ENCODE assay signal across 8 cellular contexts in genomic region chr6:142943746-142944125, GRCh38. TPM values are rescaled to one million over a fixed set of nuclear protein-coding genes. Genes with fewer than 3 reads are reported as not detected.
DNase-seq lines count a peak whose midpoint lies in the region; ATAC-seq and TF ChIP-seq lines count a peak whose summit lies in the region.

No MANE protein-coding gene starts in this region.

- H3K9me3 Mint-ChIP-seq in activated T-cell treated with anti-CD3 and anti-CD28 coated beads, Interleukin-2, amount 50 U/mL, for 72 hours = no peaks in the 10 kb centered on the region
- no peaks in the 10 kb centered on the region for H3K9me3 Mint-ChIP-seq in progenitor cell of endocrine pancreas (ENCODE audit: low read depth)

- peak; percentile 43 for DNase-seq in M059J (ENCODE audit: low read depth)
- peak; percentile 23 to 38 for DNase-seq in activated T-cell treated with anti-CD3 and anti-CD28 coated beads, Interleukin-2, amount 50 U/mL, for 72 hours
- DNase-seq in fibroblast of pulmonary artery (ENCODE audit: low read depth) = peak; percentile 70
- no peak for DNase-seq in progenitor cell of endocrine pancreas (ENCODE audit: low spot score, unreplicated experiment)
- DNase-seq in T1000 (lab: John Stamatoyannopoulos, UW) = no peak
- DNase-seq in NCI-H1694 (lab: John Stamatoyannopoulos, UW) = no peak

- TF ChIP-seq CTCF in fibroblast of pulmonary artery (IDR thresholded peaks at IDR 0.05; ENCODE audit: low read length, missing control alignments) (no peak), progenitor cell of endocrine pancreas (IDR thresholded peaks at IDR 0.05; ENCODE audit: unreplicated experiment) (no peak)

- peak overlapping the region; percentile 87 to 100 (median 96) for H3K9ac ChIP-seq in BLaER1 treated with 17β-estradiol and CSF1 and Interleukin-3, amounts not matched to agents 10 nM and 100 nM

- H3K27me3 ChIP-seq in BLaER1 treated with 17β-estradiol and CSF1 and Interleukin-3, amounts not matched to agents 10 nM and 100 nM = no peaks in the 10 kb centered on the region

- peak overlapping the region; percentile 75 to 97 (median 93) for H3K4me2 ChIP-seq in BLaER1 treated with 17β-estradiol and CSF1 and Interleukin-3, amounts not matched to agents 10 nM and 100 nM

- peak overlapping the region; percentile 94 to 98 for H3K4me3 Mint-ChIP-seq in activated T-cell treated with anti-CD3 and anti-CD28 coated beads, Interleukin-2, amount 50 U/mL, for 72 hours
- peak overlapping the region; percentile 93 for H3K4me3 Mint-ChIP-seq in progenitor cell of endocrine pancreas (ENCODE audit: low read depth)

- H3K9me3 ChIP-seq in BLaER1 treated with 17β-estradiol and CSF1 and Interleukin-3, amounts not matched to agents 10 nM and 100 nM (replicated peaks in 1 of 11) = no peaks in the 10 kb centered on the region

- peaks cover 0 to 30% (median 0%) of the 10 kb centered on the region in 11 experiments; a peak in 5 of 22 replicates for H4K20me1 ChIP-seq in BLaER1 treated with 17β-estradiol and CSF1 and Interleukin-3, amounts not matched to agents 10 nM and 100 nM

- peak overlapping the region; percentile 100 for H3K27ac Mint-ChIP-seq in activated T-cell treated with anti-CD3 and anti-CD28 coated beads, Interleukin-2, amount 50 U/mL, for 72 hours
- peak overlapping the region; percentile 98 for H3K27ac Mint-ChIP-seq in progenitor cell of endocrine pancreas

- peak overlapping the region; percentile 82 to 95 (median 92) for H3K4me3 ChIP-seq in BLaER1 treated with 17β-estradiol and CSF1 and Interleukin-3, amounts not matched to agents 10 nM and 100 nM
- peak overlapping the region; percentile 97 for H3K4me3 ChIP-seq in fibroblast of pulmonary artery (replicated peaks; ENCODE audit: low read depth, low read length)

- ATAC-seq in activated T-cell treated with anti-CD3 and anti-CD28 coated beads, Interleukin-2, amount 50 U/mL, for 72 hours (replicated peaks in 1 of 2) = no peak
- no peak for ATAC-seq in HG03135 (IDR thresholded peaks at IDR 0.05; ENCODE audit: unreplicated experiment)

- peaks cover 35 to 61% (median 59%) of the 10 kb centered on the region in 10 experiments for H3K4me1 ChIP-seq in BLaER1 treated with 17β-estradiol and CSF1 and Interleukin-3, amounts not matched to agents 10 nM and 100 nM

- H3K27me3 Mint-ChIP-seq in activated T-cell treated with anti-CD3 and anti-CD28 coated beads, Interleukin-2, amount 50 U/mL, for 72 hours (ENCODE audit: low read depth) = no peaks in the 10 kb centered on the region
- H3K27me3 Mint-ChIP-seq in progenitor cell of endocrine pancreas = peaks cover 2% of the 10 kb centered on the region

- no peaks in the 10 kb centered on the region; a peak in 1 of 22 replicates for H3K36me3 ChIP-seq in BLaER1 treated with 17β-estradiol and CSF1 and Interleukin-3, amounts not matched to agents 10 nM and 100 nM

- peak overlapping the region; percentile 86 to 99 (median 96); a peak in 21 of 22 replicates for H3K27ac ChIP-seq in BLaER1 treated with 17β-estradiol and CSF1 and Interleukin-3, amounts not matched to agents 10 nM and 100 nM

- peaks cover 3% of the 10 kb centered on the region in 2 donors for H3K36me3 Mint-ChIP-seq in activated T-cell treated with anti-CD3 and anti-CD28 coated beads, Interleukin-2, amount 50 U/mL, for 72 hours (ENCODE audit: insufficient read depth in 2 of 2)
- H3K36me3 Mint-ChIP-seq in progenitor cell of endocrine pancreas (ENCODE audit: insufficient read depth) = no peaks in the 10 kb centered on the region

- peaks cover 63% of the 10 kb centered on the region for H3K4me1 Mint-ChIP-seq in activated T-cell treated with anti-CD3 and anti-CD28 coated beads, Interleukin-2, amount 50 U/mL, for 72 hours (ENCODE audit: low read depth)
- H3K4me1 Mint-ChIP-seq in progenitor cell of endocrine pancreas (ENCODE audit: low read depth) = peaks cover 31% of the 10 kb centered on the region

RNA-seq across cellular contexts. Expression of gene HIVEP2, which starts 1.2 kb away (rescaled TPM):
- total RNA-seq in M059J (2014; rRNA removed; shearing (Covaris generic)) = 7.6 and 14.6 TPM in 2 replicates
- total RNA-seq in activated T-cell treated with anti-CD3 and anti-CD28 coated beads, Interleukin-2, amount 50 U/mL, for 72 hours = 10 to 100 TPM; 25.8 to 30.8 TPM
- 9.7 and 11.8 TPM in 2 replicates for total RNA-seq in progenitor cell of endocrine pancreas

Comparison
In these comparisons a context has a peak if more than half of its experiments do, and no peak if none do; other contexts are left out.
1. DNase-seq: peak in M059J (single experiment), activated T-cell treated with anti-CD3 and anti-CD28 coated beads, Interleukin-2, amount 50 U/mL, for 72 hours (2 of 2) and fibroblast of pulmonary artery (single experiment); none in progenitor cell of endocrine pancreas (single experiment), T1000 (single experiment) and NCI-H1694 (single experiment).